ENCODE assay signal across 8 cellular contexts in genomic region chr16:30785126-30786106, GRCh38. TPM values are rescaled to one million over a fixed set of nuclear protein-coding genes. Genes with fewer than 3 reads are reported as not detected.
DNase-seq lines count a peak whose midpoint lies in the region; ATAC-seq, FAIRE-seq and TF ChIP-seq lines count a peak whose summit lies in the region.

No MANE protein-coding gene starts in this region.

- peaks cover 2% of the 10 kb centered on the region for H3K36me3 Mint-ChIP-seq in activated naive CD4-positive, alpha-beta T cell treated with anti-CD3 and anti-CD28 coated beads for 36 hours (ENCODE audit: low read depth)
- no peaks in the 10 kb centered on the region for H3K36me3 Mint-ChIP-seq in activated naive CD4-positive, alpha-beta T cell treated with anti-CD3 and anti-CD28 coated beads, Interleukin-2, amount 50 U/mL, for 72 hours

- FAIRE-seq in GM12878 (lab: Jason Lieb, UNC), result no peak

- no peak for TF ChIP-seq CTCF in GM12878 (IDR thresholded peaks at IDR 0.05 in 2 of 3, conservative IDR thresholded peaks at IDR 0.05 in 1 of 3; ENCODE audit: control insufficient read depth in 2 of 3, extremely low read depth in 1 of 3, insufficient read depth in 1 of 3, low read depth in 3 of 3, low read length in 3 of 3)
- no peak for TF ChIP-seq CTCF in lower lobe of right lung (IDR thresholded peaks at IDR 0.05)
- no peak for TF ChIP-seq CTCF in tibial nerve (IDR thresholded peaks at IDR 0.05)

- H3K4me1 ChIP-seq in GM12878 (ENCODE audit: control insufficient read depth, insufficient read depth, low read length), result no peaks in the 10 kb centered on the region
- H3K4me1 ChIP-seq in lower lobe of right lung, result peaks cover 22% of the 10 kb centered on the region
- H3K4me1 ChIP-seq in tibial nerve, result peaks cover 0 to 35% (median 11%) of the 10 kb centered on the region in 4 donors

- H3K27ac Mint-ChIP-seq in activated naive CD4-positive, alpha-beta T cell treated with anti-CD3 and anti-CD28 coated beads for 36 hours, result no peak overlapping the region
- peak overlapping the region in 1 of 2 donors; percentile 44 for H3K27ac Mint-ChIP-seq in activated naive CD4-positive, alpha-beta T cell treated with anti-CD3 and anti-CD28 coated beads, Interleukin-2, amount 50 U/mL, for 72 hours

- peak overlapping the region; percentile 74 for H3K4me3 Mint-ChIP-seq in activated naive CD4-positive, alpha-beta T cell treated with anti-CD3 and anti-CD28 coated beads for 36 hours

- CTCF ChIA-PET in activated naive CD4-positive, alpha-beta T cell treated with anti-CD3 and anti-CD28 coated beads for 36 hours (lab: Charles Lee), result interaction anchor here (0.6 to 1.4 kb wide), 5 partner anchors 11 to 168 kb away, joined by 3 to 4 read pairs (median 3); no protein-coding TSS in a partner anchor
- CTCF ChIA-PET in GM12878 (lab: Yijun Ruan, JAX), result interaction anchor here (1.6 kb wide), 1 partner anchor 116 kb away, joined by 3 read pairs; no protein-coding TSS in a partner anchor

- H3K79me2 ChIP-seq in GM12878 (ENCODE audit: control insufficient read depth, insufficient read depth, low read length), result no peaks in the 10 kb centered on the region

- H3K27me3 ChIP-seq in GM12878 (replicated peaks in 1 of 2; ENCODE audit: control insufficient read depth in 2 of 2, insufficient read depth in 2 of 2, low read length in 1 of 2) (peaks cover 0 to 3% of the 10 kb centered on the region in 2 experiments; a peak in 2 of 4 replicates), lower lobe of right lung (ENCODE audit: low read depth) (no peaks in the 10 kb centered on the region), tibial nerve (no peaks in the 10 kb centered on the region)

- no peaks in the 10 kb centered on the region for H3K36me3 ChIP-seq in GM12878 (ENCODE audit: control insufficient read depth in 2 of 2, insufficient read depth in 2 of 2, low read length in 1 of 2)
- H3K36me3 ChIP-seq in lower lobe of right lung, result peaks cover 34% of the 10 kb centered on the region
- peaks cover 0 to 41% (median 13%) of the 10 kb centered on the region in 3 donors for H3K36me3 ChIP-seq in tibial nerve

- 43% methylated on average over 7 of the region's 7 CpGs for WGBS in GM12878 (ENCODE audit: insufficient coverage, insufficient replicate concordance, low lambda C conversion rate, missing lambda C conversion rate)
- WGBS in tibial nerve, 2 donors, result 65 to 72% methylated on average over 7 of the region's 7 CpGs

- ATAC-seq in activated naive CD4-positive, alpha-beta T cell treated with anti-CD3 and anti-CD28 coated beads, Interleukin-2, amount 50 U/mL, for 72 hours, result no peak
- no peak for ATAC-seq in GM12878
- ATAC-seq in lower lobe of right lung, result no peak
- ATAC-seq in HG03175 (IDR thresholded peaks at IDR 0.05; ENCODE audit: unreplicated experiment), result no peak

- TF ChIP-seq EP300 in GM12878 (IDR thresholded peaks at IDR 0.05; ENCODE audit: borderline replicate concordance in 1 of 2, control insufficient read depth in 1 of 2, low read depth in 2 of 2, low read length in 2 of 2) (no peak), tibial nerve (IDR thresholded peaks at IDR 0.05) (no peak)

- peak overlapping the region; percentile 59; the same call in 1 of the 2 replicates for H3K4me2 ChIP-seq in GM12878 (ENCODE audit: control insufficient read depth, insufficient read depth)

- SMC1A ChIA-PET in GM12878 (lab: Charles Lee; ENCODE audit: uncharacterized antibody, unreplicated experiment), result interaction anchor here (1.7 kb wide), 1 partner anchor 28 kb away, joined by 3 read pairs; no protein-coding TSS in a partner anchor

- H3K4me3 ChIP-seq in GM12878, result no peak overlapping the region
- peak overlapping the region; percentile 74 for H3K4me3 ChIP-seq in lower lobe of right lung
- peak overlapping the region; percentile 70 to 85 (median 80) for H3K4me3 ChIP-seq in tibial nerve

- H3K27ac ChIP-seq in GM12878 (ENCODE audit: control insufficient read depth, insufficient read depth) (no peak overlapping the region), lower lobe of right lung (peak overlapping the region; percentile 86), tibial nerve (peak overlapping the region in 1 of 4 donors; percentile 88)

- no peaks in the 10 kb centered on the region for H3K27me3 Mint-ChIP-seq in activated naive CD4-positive, alpha-beta T cell treated with anti-CD3 and anti-CD28 coated beads for 36 hours (ENCODE audit: low read depth)

- no peaks in the 10 kb centered on the region for H4K20me1 ChIP-seq in GM12878 (ENCODE audit: control insufficient read depth, insufficient read depth)

- BruUV-seq in GM12878 (replicated peaks; lab: Mats Ljungman, UMichigan), result no TSS peak

- H2AFZ ChIP-seq in GM12878 (ENCODE audit: control insufficient read depth, low read depth, low read length), result no peak overlapping the region

- peaks cover 16% of the 10 kb centered on the region for H3K4me1 Mint-ChIP-seq in activated naive CD4-positive, alpha-beta T cell treated with anti-CD3 and anti-CD28 coated beads for 36 hours (ENCODE audit: low read depth)

- no peak overlapping the region for H3K9ac ChIP-seq in GM12878 (ENCODE audit: control insufficient read depth, insufficient read depth, low read length)

- H3K9me3 ChIP-seq in GM12878 (replicated peaks; ENCODE audit: control insufficient read depth, insufficient read depth, low read length) (no peaks in the 10 kb centered on the region), lower lobe of right lung (no peaks in the 10 kb centered on the region), tibial nerve (no peaks in the 10 kb centered on the region)

- no peak for DNase-seq in activated naive CD4-positive, alpha-beta T cell treated with anti-CD3 and anti-CD28 coated beads for 36 hours
- no peak for DNase-seq in activated naive CD4-positive, alpha-beta T cell treated with anti-CD3 and anti-CD28 coated beads, Interleukin-2, amount 50 U/mL, for 72 hours (ENCODE audit: low spot score in 2 of 2)
- DNase-seq in GM12878 (ENCODE audit: low read depth, low spot score) (no peak), lower lobe of right lung (no peak), tibial nerve (ENCODE audit: low spot score in 2 of 2) (no peak), kidney glomerular epithelial cell (lab: John Stamatoyannopoulos, UW) (no peak), NCI-H2107 (lab: John Stamatoyannopoulos, UW) (no peak)

- POLR2A ChIA-PET in GM12878 (lab: Charles Lee), result no interaction called here

- intact Hi-C loops in activated naive CD4-positive, alpha-beta T cell treated with anti-CD3 and anti-CD28 coated beads for 36 hours (cut with micrococcal nuclease), result loop anchor here (1.0 kb wide), 1 partner anchor 20 kb away; no protein-coding TSS in a partner anchor
- intact Hi-C loops in GM12878 (cut with micrococcal nuclease; ENCODE audit: unreplicated experiment) (no loop called here), lower lobe of right lung (cut with DNase I) (no loop called here)

- TF ChIP-seq POLR2A in GM12878 (IDR thresholded peaks at IDR 0.05; ENCODE audit: low read depth, low read length) (no peak), tibial nerve (IDR thresholded peaks at IDR 0.05) (no peak)

- RAD21 ChIA-PET in GM12878 (lab: Charles Lee; ENCODE audit: unreplicated experiment), result no interaction called here

- no peak for TF ChIP-seq RAD21 in GM12878 (IDR thresholded peaks at IDR 0.05; ENCODE audit: insufficient read depth, low read depth, low read length)

- in situ Hi-C loops in GM12878 (cut with MboI), result no loop called here

- no peaks in the 10 kb centered on the region for H3K9me3 Mint-ChIP-seq in activated naive CD4-positive, alpha-beta T cell treated with anti-CD3 and anti-CD28 coated beads for 36 hours
- no peaks in the 10 kb centered on the region for H3K9me3 Mint-ChIP-seq in activated naive CD4-positive, alpha-beta T cell treated with anti-CD3 and anti-CD28 coated beads, Interleukin-2, amount 50 U/mL, for 72 hours

RNA-seq across cellular contexts. Expression of gene ZNF629, which starts 1.6 kb away (rescaled TPM):
- 1 to 10 TPM; 2.1 to 2.3 TPM for total RNA-seq in activated naive CD4-positive, alpha-beta T cell treated with anti-CD3 and anti-CD28 coated beads for 36 hours
- 1 to 10 TPM in 1 of 2 donors, under 1 TPM in 1; 0.16 to 3.6 TPM for total RNA-seq in activated naive CD4-positive, alpha-beta T cell treated with anti-CD3 and anti-CD28 coated beads, Interleukin-2, amount 50 U/mL, for 72 hours
- 3.1 and 3.5 TPM in 2 replicates for total RNA-seq in GM12878 (2013; cell fraction: nucleolus; rRNA removed)
- 0.51 and 0.54 TPM in 2 replicates for total RNA-seq in GM12878 (2014; rRNA removed)
- 0.28 and 0.45 TPM in 2 replicates for total RNA-seq in GM12878 (2014; rRNA removed; fragmentation: Illumina TruSeq; extraction: Trizol)
- 0.69 and 0.77 TPM in 2 replicates for total RNA-seq in GM12878 (2021)
- polyA plus RNA-seq in GM12878 (2011; ENCODE audit: low read depth), result 1.2 TPM
- 0.06 and 0.12 TPM in 2 replicates for polyA plus RNA-seq in GM12878 (2011; rRNA removed)
- polyA plus RNA-seq in GM12878 (2011; cell fraction: cytosol; rRNA removed), result 0.12 and 0.13 TPM in 2 replicates
- 0.43 and 0.50 TPM in 2 replicates for polyA plus RNA-seq in GM12878 (2011; cell fraction: nucleus; rRNA removed)
- 2.2 and 2.5 TPM in 2 replicates for polyA plus RNA-seq in GM12878 (2012)
- 0.48 and 0.59 TPM in 2 replicates for polyA plus RNA-seq in GM12878 (2014; fragmentation: Illumina TruSeq; extraction: Trizol)
- under 1 TPM; 0.02 to 0.07 TPM for polyA plus RNA-seq in GM12878 (2014; fragmentation: Nextera tagmentation; extraction: Ambion mirVana)
- 0.35 and 0.38 TPM in 2 replicates for polyA plus RNA-seq in GM12878 (2014; rRNA removed)
- under 1 TPM; 0.32 to 0.62 TPM for polyA plus RNA-seq in GM12878 (2016; fragmentation: Nextera tagmentation; extraction: Ambion mirVana)
- polyA minus RNA-seq in GM12878 (2011; rRNA and poly(A)+ RNA removed), result 0.15 TPM in 2 replicates
- polyA minus RNA-seq in GM12878 (2011; cell fraction: cytosol; rRNA and poly(A)+ RNA removed), result 0.21 TPM in 1 of 2 replicates, not detected in the other
- 0.29 and 0.36 TPM in 2 replicates for polyA minus RNA-seq in GM12878 (2011; cell fraction: nucleus; rRNA and poly(A)+ RNA removed)
- 11.9 TPM for total RNA-seq in lower lobe of right lung
- 10 to 100 TPM; 14.7 to 22.2 (median 17.1) TPM for total RNA-seq in tibial nerve

RNA-seq across cellular contexts. Expression of gene RNF40, which starts 23.3 kb away (rescaled TPM):
- total RNA-seq in activated naive CD4-positive, alpha-beta T cell treated with anti-CD3 and anti-CD28 coated beads for 36 hours, result 10 to 100 TPM; 51.1 to 61.0 TPM
- total RNA-seq in activated naive CD4-positive, alpha-beta T cell treated with anti-CD3 and anti-CD28 coated beads, Interleukin-2, amount 50 U/mL, for 72 hours, result 10 to 100 TPM; 68.9 to 74.4 TPM
- total RNA-seq in GM12878 (2013; cell fraction: nucleolus; rRNA removed), result 82.9 and 87.4 TPM in 2 replicates
- total RNA-seq in GM12878 (2014; rRNA removed) (59.0 and 61.7 TPM in 2 replicates), GM12878 (2014; rRNA removed; fragmentation: Illumina TruSeq; extraction: Trizol) (32.7 and 40.7 TPM in 2 replicates), GM12878 (2021) (76.8 and 84.7 TPM in 2 replicates), lower lobe of right lung (95.9 TPM), tibial nerve (100 to 1,000 TPM in 1 of 4 donors, 10 to 100 TPM in 3; 71.7 to 127 (median 91.5) TPM)
- 21.7 TPM for polyA plus RNA-seq in GM12878 (2011; ENCODE audit: low read depth)
- polyA plus RNA-seq in GM12878 (2011; rRNA removed) (38.0 and 64.5 TPM in 2 replicates), GM12878 (2014; fragmentation: Illumina TruSeq; extraction: Trizol) (55.1 and 57.7 TPM in 2 replicates), GM12878 (2014; fragmentation: Nextera tagmentation; extraction: Ambion mirVana) (1 to 10 TPM; 3.7 to 8.0 TPM), GM12878 (2014; rRNA removed) (43.2 and 55.6 TPM in 2 replicates), GM12878 (2016; fragmentation: Nextera tagmentation; extraction: Ambion mirVana) (10 to 100 TPM; 93.2 to 97.6 TPM)
- 46.3 and 55.2 TPM in 2 replicates for polyA plus RNA-seq in GM12878 (2011; cell fraction: cytosol; rRNA removed)
- polyA plus RNA-seq in GM12878 (2011; cell fraction: nucleus; rRNA removed), result 89.1 and 96.4 TPM in 2 replicates
- polyA plus RNA-seq in GM12878 (2012), result 38.1 and 38.2 TPM in 2 replicates
- polyA minus RNA-seq in GM12878 (2011; rRNA and poly(A)+ RNA removed), result 61.7 and 73.7 TPM in 2 replicates
- 24.1 and 31.3 TPM in 2 replicates for polyA minus RNA-seq in GM12878 (2011; cell fraction: cytosol; rRNA and poly(A)+ RNA removed)
- 30.2 and 46.3 TPM in 2 replicates for polyA minus RNA-seq in GM12878 (2011; cell fraction: nucleus; rRNA and poly(A)+ RNA removed)

RNA-seq across cellular contexts. Expression of gene CFAP119, which starts 23.6 kb away (rescaled TPM):
- total RNA-seq in activated naive CD4-positive, alpha-beta T cell treated with anti-CD3 and anti-CD28 coated beads for 36 hours, result 1 to 10 TPM; 2.0 to 2.3 TPM
- total RNA-seq in activated naive CD4-positive, alpha-beta T cell treated with anti-CD3 and anti-CD28 coated beads, Interleukin-2, amount 50 U/mL, for 72 hours, result 1 to 10 TPM; 2.6 to 3.6 TPM
- 3.5 and 5.5 TPM in 2 replicates for total RNA-seq in GM12878 (2013; cell fraction: nucleolus; rRNA removed)
- total RNA-seq in GM12878 (2014; rRNA removed) (4.3 and 6.2 TPM in 2 replicates), GM12878 (2014; rRNA removed; fragmentation: Illumina TruSeq; extraction: Trizol) (2.2 and 4.2 TPM in 2 replicates), GM12878 (2021) (5.8 and 7.3 TPM in 2 replicates), lower lobe of right lung (11.1 TPM), tibial nerve (10 to 100 TPM in 1 of 4 donors, 1 to 10 TPM in 3; 3.7 to 12.6 (median 8.2) TPM)
- 3.2 TPM for polyA plus RNA-seq in GM12878 (2011; ENCODE audit: low read depth)
- polyA plus RNA-seq in GM12878 (2011; rRNA removed) (3.4 and 3.6 TPM in 2 replicates), GM12878 (2014; fragmentation: Illumina TruSeq; extraction: Trizol) (0.52 and 4.2 TPM in 2 replicates), GM12878 (2014; fragmentation: Nextera tagmentation; extraction: Ambion mirVana) (1 to 10 TPM; 3.2 to 3.9 TPM), GM12878 (2014; rRNA removed) (9.4 and 12.9 TPM in 2 replicates), GM12878 (2016; fragmentation: Nextera tagmentation; extraction: Ambion mirVana) (1 to 10 TPM; 6.7 to 8.7 TPM)
- 4.8 and 7.6 TPM in 2 replicates for polyA plus RNA-seq in GM12878 (2011; cell fraction: cytosol; rRNA removed)
- 29.5 and 32.9 TPM in 2 replicates for polyA plus RNA-seq in GM12878 (2011; cell fraction: nucleus; rRNA removed)
- polyA plus RNA-seq in GM12878 (2012), result 3.7 and 5.4 TPM in 2 replicates
- polyA minus RNA-seq in GM12878 (2011; rRNA and poly(A)+ RNA removed), result 1.1 and 1.6 TPM in 2 replicates
- polyA minus RNA-seq in GM12878 (2011; cell fraction: cytosol; rRNA and poly(A)+ RNA removed), result 1.5 and 3.6 TPM in 2 replicates
- 3.9 and 5.3 TPM in 2 replicates for polyA minus RNA-seq in GM12878 (2011; cell fraction: nucleus; rRNA and poly(A)+ RNA removed)

RNA-seq across cellular contexts. Expression of gene PHKG2, which starts 37.2 kb away (rescaled TPM):
- 10 to 100 TPM; 23.3 to 26.4 TPM for total RNA-seq in activated naive CD4-positive, alpha-beta T cell treated with anti-CD3 and anti-CD28 coated beads for 36 hours
- 10 to 100 TPM; 32.9 to 61.9 TPM for total RNA-seq in activated naive CD4-positive, alpha-beta T cell treated with anti-CD3 and anti-CD28 coated beads, Interleukin-2, amount 50 U/mL, for 72 hours
- 38.4 and 43.6 TPM in 2 replicates for total RNA-seq in GM12878 (2013; cell fraction: nucleolus; rRNA removed)
- 41.8 and 43.9 TPM in 2 replicates for total RNA-seq in GM12878 (2014; rRNA removed)
- total RNA-seq in GM12878 (2014; rRNA removed; fragmentation: Illumina TruSeq; extraction: Trizol), result 18.3 and 19.7 TPM in 2 replicates
- total RNA-seq in GM12878 (2021), result 35.8 and 38.0 TPM in 2 replicates
- polyA plus RNA-seq in GM12878 (2011; ENCODE audit: low read depth), result 16.3 TPM
- polyA plus RNA-seq in GM12878 (2011; rRNA removed), result 26.6 and 36.1 TPM in 2 replicates
- 42.5 and 54.9 TPM in 2 replicates for polyA plus RNA-seq in GM12878 (2011; cell fraction: cytosol; rRNA removed)
- polyA plus RNA-seq in GM12878 (2011; cell fraction: nucleus; rRNA removed), result 131 and 156 TPM in 2 replicates
- 26.0 and 30.1 TPM in 2 replicates for polyA plus RNA-seq in GM12878 (2012)
- 26.0 and 36.4 TPM in 2 replicates for polyA plus RNA-seq in GM12878 (2014; fragmentation: Illumina TruSeq; extraction: Trizol)
- 1 to 10 TPM; 5.2 to 8.8 TPM for polyA plus RNA-seq in GM12878 (2014; fragmentation: Nextera tagmentation; extraction: Ambion mirVana)
- 47.4 and 54.2 TPM in 2 replicates for polyA plus RNA-seq in GM12878 (2014; rRNA removed)
- polyA plus RNA-seq in GM12878 (2016; fragmentation: Nextera tagmentation; extraction: Ambion mirVana), result 10 to 100 TPM; 47.3 to 50.1 TPM
- 25.9 and 39.8 TPM in 2 replicates for polyA minus RNA-seq in GM12878 (2011; rRNA and poly(A)+ RNA removed)
- 12.4 and 13.7 TPM in 2 replicates for polyA minus RNA-seq in GM12878 (2011; cell fraction: cytosol; rRNA and poly(A)+ RNA removed)
- 22.2 and 47.6 TPM in 2 replicates for polyA minus RNA-seq in GM12878 (2011; cell fraction: nucleus; rRNA and poly(A)+ RNA removed)
- 25.5 TPM for total RNA-seq in lower lobe of right lung
- total RNA-seq in tibial nerve, result 10 to 100 TPM; 29.9 to 46.2 (median 33.3) TPM
